Comparison of ENCODE assay signal across 27 cellular contexts in the genomic region with DNA sequence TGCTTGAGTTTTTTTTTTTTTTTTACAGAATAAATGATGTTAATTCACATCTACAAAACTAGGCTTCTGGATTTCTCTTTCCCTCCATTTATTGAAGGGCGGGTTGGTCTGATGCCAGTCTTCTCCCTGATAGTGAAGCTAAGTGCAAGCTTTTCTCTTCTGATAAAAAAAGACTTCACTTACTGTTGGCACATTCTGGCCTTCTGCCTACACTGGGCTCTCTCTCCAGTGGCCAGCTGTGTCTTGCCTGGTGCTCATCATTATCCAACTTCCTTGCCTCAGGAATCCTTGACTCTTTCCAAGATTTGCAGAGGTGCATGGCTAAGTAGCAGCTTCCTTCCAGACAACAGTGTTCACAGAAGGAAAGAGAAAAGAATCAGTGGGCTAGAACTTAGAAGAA.
"Had no signal": no experiment of that assay in that cellular context is flagged by ENCODE, and none has a peak within 500 bp of the region (broad histone marks: within the 10 kb centered on the region; RNA-seq: fewer than 3 reads in every experiment).

No MANE protein-coding gene starts in this region.

- DNase-seq: activated CD4-positive, alpha-beta T cell treated with anti-CD3 and anti-CD28 coated beads for 36 hours; activated CD4-positive, alpha-beta T cell treated with anti-CD3 and anti-CD28 coated beads, Interleukin-2, amount 50 U/mL, for 48 hours; activated CD4-positive, CD25-positive, alpha-beta regulatory T cell; activated CD8-positive, alpha-beta memory T cell treated with anti-CD3 and anti-CD28 coated beads for 24 hours; activated effector memory CD4-positive, alpha-beta T cell treated with anti-CD3 and anti-CD28 coated beads, Interleukin-2, amount 50 U/mL, for 16 hours; activated naive CD4-positive, alpha-beta T cell treated with anti-CD3 and anti-CD28 coated beads, Interleukin-2, amount 10 ng/mL, durations not matched to agents 7 days and 5 days; activated naive CD8-positive, alpha-beta T cell treated with anti-CD3 and anti-CD28 coated beads, Interleukin-2, amount 10 ng/mL, durations not matched to agents 7 days and 5 days; activated T-cell treated with anti-CD3 and anti-CD28 coated beads, Interleukin-2, amount 50 U/mL, for 1 hour; dorsolateral prefrontal cortex; effector memory CD4-positive, alpha-beta T cell; foreskin fibroblast; head of caudate nucleus; hippocampal formation; left colon; naive thymus-derived CD4-positive, alpha-beta T cell; nucleus accumbens; pancreas; psoas muscle; stimulated activated CD4-positive, alpha-beta T cell treated with anti-CD3 and anti-CD28 coated beads, Interleukin-2, amount 100 ng/mL, for 48 hours; stimulated activated naive CD8-positive, alpha-beta T cell treated with anti-CD3 and anti-CD28 coated beads, Interleukin-15, Interleukin-2, amounts not matched to agents 100 U/mL and 50 U/mL, for 24 hours; T-helper 2 cell; thyroid gland; upper lobe of left lung had no signal

- H3K9me3 ChIP-seq: ascending aorta, pancreas, psoas muscle, right atrium auricular region, thyroid gland, upper lobe of left lung, vagina had no signal

- H3K36me3 ChIP-seq: ascending aorta, pancreas, right atrium auricular region, thyroid gland, upper lobe of left lung, vagina had no signal

- ATAC-seq: activated CD4-positive, alpha-beta T cell treated with anti-CD3 and anti-CD28 coated beads for 36 hours; left colon; naive thymus-derived CD4-positive, alpha-beta T cell; pancreas; psoas muscle; stimulated activated naive CD8-positive, alpha-beta T cell treated with anti-CD3 and anti-CD28 coated beads, Interleukin-15, Interleukin-2, amounts not matched to agents 100 U/mL and 50 U/mL, for 24 hours had no signal

- H3K4me1 ChIP-seq: ascending aorta, pancreas, psoas muscle, right atrium auricular region, thyroid gland, vagina had no signal

- H3K27ac ChIP-seq: ascending aorta, coronary artery, dorsolateral prefrontal cortex, pancreas, psoas muscle, right atrium auricular region, thyroid gland, upper lobe of left lung, vagina had no signal

- H3K27me3 ChIP-seq: ascending aorta, dorsolateral prefrontal cortex, pancreas, right atrium auricular region, thyroid gland, upper lobe of left lung, vagina had no signal

- H3K4me3 ChIP-seq: ascending aorta, coronary artery, dorsolateral prefrontal cortex, pancreas, psoas muscle, right atrium auricular region, thyroid gland, upper lobe of left lung, vagina had no signal
